Comparison of ENCODE assay signal across 20 cellular contexts in genomic region chr13:63517376-63517775, GRCh38.
DNase-seq lines count a peak whose midpoint lies in the region; ATAC-seq and TF ChIP-seq lines count a peak whose summit lies in the region.
"Had no signal": no experiment of that assay in that cellular context is flagged by ENCODE, and none has a peak within 500 bp of the region (broad histone marks: within the 10 kb centered on the region; RNA-seq: fewer than 3 reads in every experiment).

No MANE protein-coding gene starts in this region.

- POLR2A ChIA-PET in activated CD4-positive, alpha-beta T cell treated with anti-CD3 and anti-CD28 coated beads for 36 hours (lab: Charles Lee): no interaction called here

- in situ Hi-C loops in astrocyte of the cerebellum (cut with HindIII; ENCODE audit: low sequenced_read_pairs): no loop called here

- no peaks in the 10 kb centered on the region for H3K27me3 Mint-ChIP-seq in activated CD4-positive, alpha-beta T cell treated with anti-CD3 and anti-CD28 coated beads for 36 hours
- H3K27me3 Mint-ChIP-seq: activated CD8-positive, alpha-beta memory T cell treated with anti-CD3 and anti-CD28 coated beads, Interleukin-2, amount 10 ng/mL, durations not matched to agents 7 days and 5 days; CD8-positive, alpha-beta memory T cell had no signal

- no peaks in the 10 kb centered on the region for H3K4me1 Mint-ChIP-seq in activated CD4-positive, alpha-beta T cell treated with anti-CD3 and anti-CD28 coated beads for 36 hours
- H3K4me1 Mint-ChIP-seq: activated CD8-positive, alpha-beta memory T cell treated with anti-CD3 and anti-CD28 coated beads, Interleukin-2, amount 10 ng/mL, durations not matched to agents 7 days and 5 days; CD8-positive, alpha-beta memory T cell; stimulated activated effector memory CD8-positive, alpha-beta T cell treated with anti-CD3 and anti-CD28 coated beads, Interleukin-12 subunit alpha, Interleukin-12 subunit beta, amount 100 ng/mL, for 72 hours had no signal

- H3K4me3 ChIP-seq in astrocyte of the cerebellum (ENCODE audit: low read depth, low read length): no peak overlapping the region
- H3K4me3 ChIP-seq: esophagus squamous epithelium, left ventricle myocardium inferior, skin epidermis had no signal

- CTCF ChIA-PET in activated CD4-positive, alpha-beta T cell treated with anti-CD3 and anti-CD28 coated beads for 36 hours (lab: Charles Lee): no interaction called here

- ATAC-seq in stimulated activated naive CD8-positive, alpha-beta T cell treated with anti-CD3 and anti-CD28 coated beads, Interleukin-15, Interleukin-2, amounts not matched to agents 100 U/mL and 50 U/mL, for 24 hours: no peak
- ATAC-seq in GM21390 (IDR thresholded peaks at IDR 0.05; ENCODE audit: unreplicated experiment): no peak
- ATAC-seq in activated CD4-positive, alpha-beta T cell treated with anti-CD3 and anti-CD28 coated beads for 36 hours: no peak
- ATAC-seq: activated CD8-positive, alpha-beta memory T cell treated with anti-CD3 and anti-CD28 coated beads, Interleukin-2, amount 10 ng/mL, durations not matched to agents 7 days and 5 days; stimulated activated effector memory CD8-positive, alpha-beta T cell treated with anti-CD3 and anti-CD28 coated beads, Interleukin-12 subunit alpha, Interleukin-12 subunit beta, amount 100 ng/mL, for 72 hours had no signal

- no peak overlapping the region for H3K4me3 Mint-ChIP-seq in activated CD4-positive, alpha-beta T cell treated with anti-CD3 and anti-CD28 coated beads for 36 hours
- H3K4me3 Mint-ChIP-seq: activated CD8-positive, alpha-beta memory T cell treated with anti-CD3 and anti-CD28 coated beads, Interleukin-2, amount 10 ng/mL, durations not matched to agents 7 days and 5 days; CD8-positive, alpha-beta memory T cell; stimulated activated effector memory CD8-positive, alpha-beta T cell treated with anti-CD3 and anti-CD28 coated beads, Interleukin-12 subunit alpha, Interleukin-12 subunit beta, amount 100 ng/mL, for 72 hours had no signal

- no peaks in the 10 kb centered on the region for H3K36me3 Mint-ChIP-seq in activated CD4-positive, alpha-beta T cell treated with anti-CD3 and anti-CD28 coated beads for 36 hours (ENCODE audit: low read depth)
- H3K36me3 Mint-ChIP-seq: activated CD8-positive, alpha-beta memory T cell treated with anti-CD3 and anti-CD28 coated beads, Interleukin-2, amount 10 ng/mL, durations not matched to agents 7 days and 5 days; CD8-positive, alpha-beta memory T cell; stimulated activated effector memory CD8-positive, alpha-beta T cell treated with anti-CD3 and anti-CD28 coated beads, Interleukin-12 subunit alpha, Interleukin-12 subunit beta, amount 100 ng/mL, for 72 hours had no signal

- TF ChIP-seq CTCF in astrocyte of the cerebellum (IDR thresholded peaks at IDR 0.05; ENCODE audit: low read depth, low read length, missing control alignments): no peak

- DNase-seq in NCI-H1105 treated with DMSO at 0.1 percent for 48 hours (lab: John Stamatoyannopoulos, UW) (peak; percentile 11), NCI-H1105 (lab: John Stamatoyannopoulos, UW) (no peak), NCI-H2107 (lab: John Stamatoyannopoulos, UW) (peak; percentile 2), astrocyte of the cerebellum (ENCODE audit: low read depth) (peak; percentile 99), smooth muscle cell of the brain vasculature (ENCODE audit: low read depth, low spot score) (peak; percentile 33)
- no peak for DNase-seq in stimulated activated naive CD8-positive, alpha-beta T cell treated with anti-CD3 and anti-CD28 coated beads, Interleukin-15, Interleukin-2, amounts not matched to agents 100 U/mL and 50 U/mL, for 24 hours
- DNase-seq in activated CD4-positive, alpha-beta T cell treated with anti-CD3 and anti-CD28 coated beads for 36 hours: no peak
- DNase-seq: activated CD8-positive, alpha-beta memory T cell treated with anti-CD3 and anti-CD28 coated beads, Interleukin-2, amount 10 ng/mL, durations not matched to agents 7 days and 5 days; activated naive CD4-positive, alpha-beta T cell; brain microvascular endothelial cell; CD8-positive, alpha-beta memory T cell; esophagus squamous epithelium; H7; KG1; left ventricle myocardium inferior; NCI-H2029; trophoblast cell had no signal

- no peak overlapping the region for H3K27ac Mint-ChIP-seq in activated CD4-positive, alpha-beta T cell treated with anti-CD3 and anti-CD28 coated beads for 36 hours
- H3K27ac Mint-ChIP-seq: activated CD8-positive, alpha-beta memory T cell treated with anti-CD3 and anti-CD28 coated beads, Interleukin-2, amount 10 ng/mL, durations not matched to agents 7 days and 5 days; CD8-positive, alpha-beta memory T cell; stimulated activated effector memory CD8-positive, alpha-beta T cell treated with anti-CD3 and anti-CD28 coated beads, Interleukin-12 subunit alpha, Interleukin-12 subunit beta, amount 100 ng/mL, for 72 hours had no signal

- peaks cover 1% of the 10 kb centered on the region for H3K9me3 Mint-ChIP-seq in activated CD4-positive, alpha-beta T cell treated with anti-CD3 and anti-CD28 coated beads for 36 hours (ENCODE audit: low read depth)

- intact Hi-C loops in activated CD4-positive, alpha-beta T cell treated with anti-CD3 and anti-CD28 coated beads for 36 hours (cut with DNase I, micrococcal nuclease): no loop called here

Comparison
In these comparisons a context has a peak if more than half of its experiments do, and no peak if none do; other contexts are left out.
1. DNase-seq: peak in NCI-H1105 treated with DMSO at 0.1 percent for 48 hours (single experiment), NCI-H2107 (single experiment), astrocyte of the cerebellum (single experiment) and smooth muscle cell of the brain vasculature (single experiment); none in NCI-H1105 (single experiment), stimulated activated naive CD8-positive, alpha-beta T cell treated with anti-CD3 and anti-CD28 coated beads, Interleukin-15, Interleukin-2, amounts not matched to agents 100 U/mL and 50 U/mL, for 24 hours (single experiment) and activated CD4-positive, alpha-beta T cell treated with anti-CD3 and anti-CD28 coated beads for 36 hours (single experiment).